Comparison of ENCODE assay signal across 33 cellular contexts in genomic region chr11:69170704-69171103, GRCh38. TPM values are rescaled to one million over a fixed set of nuclear protein-coding genes. Genes with fewer than 3 reads are reported as not detected.
DNase-seq lines count a peak whose midpoint lies in the region; ATAC-seq and TF ChIP-seq lines count a peak whose summit lies in the region.
"Had no signal": no experiment of that assay in that cellular context is flagged by ENCODE, and none has a peak within 500 bp of the region (broad histone marks: within the 10 kb centered on the region; RNA-seq: fewer than 3 reads in every experiment).

No MANE protein-coding gene starts in this region.

- no peak overlapping the region for H3K4me3 ChIP-seq in mammary epithelial cell (replicated peaks in 1 of 3; ENCODE audit: insufficient read depth in 1 of 3, low read depth in 2 of 3, low read length in 3 of 3)
- H3K4me3 ChIP-seq in breast epithelium, result no peak overlapping the region
- H3K4me3 ChIP-seq: colonic mucosa, hepatocyte, mucosa of descending colon, right atrium auricular region, smooth muscle cell, suprapubic skin had no signal

- H3K4me1 ChIP-seq in mammary epithelial cell (ENCODE audit: insufficient read depth, low read length), result peaks cover 53% of the 10 kb centered on the region
- H3K4me1 ChIP-seq in breast epithelium, result no peaks in the 10 kb centered on the region
- H3K4me1 ChIP-seq: colonic mucosa, parathyroid adenoma had no signal

- no peaks in the 10 kb centered on the region for H3K27me3 Mint-ChIP-seq in Calu3 (ENCODE audit: unreplicated experiment)

- H3K9ac ChIP-seq in mammary epithelial cell (ENCODE audit: insufficient read depth, low read length), result no peak overlapping the region
- H3K9ac ChIP-seq: parathyroid adenoma had no signal

- H3K79me2 ChIP-seq in mammary epithelial cell (ENCODE audit: insufficient read depth, low read length), result no peaks in the 10 kb centered on the region
- H3K79me2 ChIP-seq: hepatocyte, parathyroid adenoma had no signal

- H3K27ac ChIP-seq in mammary epithelial cell (ENCODE audit: insufficient read depth, low read depth, low read length), result no peak overlapping the region
- H3K27ac ChIP-seq in breast epithelium, result no peak overlapping the region
- H3K27ac ChIP-seq: colonic mucosa, epithelial cell of prostate, hepatocyte, parathyroid adenoma, right atrium auricular region, suprapubic skin had no signal

- peak; percentile 40 for DNase-seq in mammary epithelial cell
- DNase-seq in breast epithelium (ENCODE audit: low spot score in 2 of 2), result no peak
- peak; percentile 50 for DNase-seq in SHP77 treated with DMSO at 0.1 percent for 48 hours (lab: John Stamatoyannopoulos, UW)
- DNase-seq in myocyte (ENCODE audit: low read depth), result peak; percentile 82
- no peak for DNase-seq in NCI-H2029 (lab: John Stamatoyannopoulos, UW)
- DNase-seq in Calu3, result no peak
- DNase-seq: activated CD4-positive, alpha-beta T cell treated with anti-CD3 and anti-CD28 coated beads for 48 hours; activated gamma-delta T cell; activated naive CD8-positive, alpha-beta T cell treated with anti-CD3 and anti-CD28 coated beads for 36 hours; anterior cingulate cortex; CD4-positive, alpha-beta memory T cell; colonic mucosa; DMS 273 treated with DMSO at 0.1 percent for 48 hours; effector CD8-positive, alpha-beta T cell; Kasumi-1; left colon; mucosa of descending colon; MV-4-11; NCI-H187; NCI-H2171; NCI-H510A; NK-92 treated with Interleukin-12 subunit alpha and Interleukin-12 subunit beta, amount 100 ng/mL, for 24 hours; stimulated activated CD4-positive, alpha-beta T cell treated with anti-CD3 and anti-CD28 coated beads, Interleukin-1b, Interleukin-23, amount 100 ng/mL, for 48 hours; stimulated activated naive CD4-positive, alpha-beta T cell treated with Interleukin-2 at 50 U/mL for 16 hours; SW 1271; T1000 had no signal

- no peak for ATAC-seq in HG02642 (IDR thresholded peaks at IDR 0.05; ENCODE audit: poor library complexity, unreplicated experiment)
- ATAC-seq: left colon, mucosa of descending colon had no signal

- H3K4me2 ChIP-seq in mammary epithelial cell (ENCODE audit: insufficient read depth, low read depth, low read length), result no peak overlapping the region
- H3K4me2 ChIP-seq: hepatocyte, smooth muscle cell had no signal

- 27% methylated on average over 3 of the region's 6 CpGs for WGBS in mammary epithelial cell (ENCODE audit: low coverage, missing lambda C conversion rate)

- CTCF ChIA-PET in mammary epithelial cell (lab: Charles Lee; ENCODE audit: low non-redundant PET) (no interaction called here), Calu3 (lab: Charles Lee) (no interaction called here)

- H2AFZ ChIP-seq in mammary epithelial cell (ENCODE audit: low read depth, low read length), result no peak overlapping the region
- H2AFZ ChIP-seq: hepatocyte, parathyroid adenoma had no signal

- H3K9me3 ChIP-seq in mammary epithelial cell (replicated peaks; ENCODE audit: insufficient read depth, low read length), result no peaks in the 10 kb centered on the region
- peaks cover 5% of the 10 kb centered on the region in 2 donors for H3K9me3 ChIP-seq in breast epithelium
- H3K9me3 ChIP-seq: colonic mucosa, mucosa of descending colon, right atrium auricular region, suprapubic skin had no signal

- no peaks in the 10 kb centered on the region for H4K20me1 ChIP-seq in mammary epithelial cell (ENCODE audit: insufficient read depth, low read length)

- no peaks in the 10 kb centered on the region for H3K36me3 ChIP-seq in mammary epithelial cell (ENCODE audit: insufficient read depth, low read length)
- H3K36me3 ChIP-seq in breast epithelium, result no peaks in the 10 kb centered on the region
- H3K36me3 ChIP-seq: colonic mucosa, right atrium auricular region, suprapubic skin had no signal

- H3K4me3 Mint-ChIP-seq in Calu3 (ENCODE audit: low read depth, unreplicated experiment), result no peak overlapping the region
- H3K4me3 Mint-ChIP-seq: activated naive CD8-positive, alpha-beta T cell treated with anti-CD3 and anti-CD28 coated beads for 36 hours; CD4-positive, alpha-beta memory T cell had no signal

- H3K27ac Mint-ChIP-seq in Calu3 (ENCODE audit: unreplicated experiment), result no peak overlapping the region
- H3K27ac Mint-ChIP-seq: activated naive CD8-positive, alpha-beta T cell treated with anti-CD3 and anti-CD28 coated beads for 36 hours had no signal

- H3K27me3 ChIP-seq in mammary epithelial cell (ENCODE audit: insufficient read depth, low read length) (no peaks in the 10 kb centered on the region), breast epithelium (no peaks in the 10 kb centered on the region)
- H3K27me3 ChIP-seq: colonic mucosa, hepatocyte, right atrium auricular region, suprapubic skin had no signal

- no peak for TF ChIP-seq POLR2A in breast epithelium (IDR thresholded peaks at IDR 0.05)

- intact Hi-C loops in mammary epithelial cell (cut with micrococcal nuclease), result no loop called here
- intact Hi-C loops in breast epithelium (cut with DNase I; ENCODE audit: low total_unique reads), result no loop called here
- intact Hi-C loops in Calu3 (cut with micrococcal nuclease; ENCODE audit: unreplicated experiment), result no loop called here

- H3K9me3 Mint-ChIP-seq in Calu3 (ENCODE audit: low read depth, unreplicated experiment), result no peaks in the 10 kb centered on the region

- BruUV-seq in mammary epithelial cell (replicated peaks; lab: Mats Ljungman, UMichigan) (no TSS peak), Calu3 (replicated peaks; lab: Mats Ljungman, UMichigan) (no TSS peak)

- dilution Hi-C loops in mammary epithelial cell (cut with HindIII; ENCODE audit: low sequenced_read_pairs), result no loop called here

- in situ Hi-C loops in mammary epithelial cell (cut with MboI; ENCODE audit: low sequenced_read_pairs in 2 of 2), result no loop called here

- TF ChIP-seq CTCF in mammary epithelial cell (conservative IDR thresholded peaks at IDR 0.05 in 1 of 2, IDR thresholded peaks at IDR 0.05 in 1 of 2; ENCODE audit: extremely low read depth in 1 of 2, insufficient read depth in 1 of 2, low read depth in 1 of 2, low read length in 2 of 2) (no peak), breast epithelium (IDR thresholded peaks at IDR 0.05) (no peak), Calu3 (IDR thresholded peaks at IDR 0.05; ENCODE audit: unreplicated experiment) (no peak)

- H3K36me3 Mint-ChIP-seq in Calu3 (ENCODE audit: insufficient read depth, unreplicated experiment), result peaks cover 5% of the 10 kb centered on the region
- H3K36me3 Mint-ChIP-seq: activated naive CD8-positive, alpha-beta T cell treated with anti-CD3 and anti-CD28 coated beads for 36 hours; CD4-positive, alpha-beta memory T cell had no signal

- H3K4me1 Mint-ChIP-seq in Calu3 (ENCODE audit: low read depth, unreplicated experiment), result peaks cover 26% of the 10 kb centered on the region

RNA-seq across cellular contexts. Expression of gene SMIM38, which starts 15.0 kb away (rescaled TPM):
- total RNA-seq in mammary epithelial cell (under 1 TPM in 1 of 2 donors, not detected in 1; 0.50 TPM), breast epithelium (1 to 10 TPM in 2 of 3 donors, under 1 TPM in 1; 0.32 to 2.6 (median 1.6) TPM), myocyte (0.08 TPM in 1 of 2 replicates, not detected in the other), Calu3 (2022) (0.33 TPM in 1 of 2 replicates, not detected in the other)
- polyA plus RNA-seq in mammary epithelial cell, result not detected
- not detected for polyA minus RNA-seq in mammary epithelial cell
- 0.09 TPM for polyA plus RNA-seq in myocyte (2012)
- polyA plus RNA-seq: CD4-positive, alpha-beta memory T cell; smooth muscle cell had no signal

Comparison
In these comparisons a context has a peak if more than half of its experiments do, and no peak if none do; other contexts are left out.
1. DNase-seq: peak in mammary epithelial cell (single experiment), SHP77 treated with DMSO at 0.1 percent for 48 hours (single experiment) and myocyte (single experiment); none in breast epithelium (0 of 2), NCI-H2029 (single experiment) and Calu3 (single experiment).